In genomic region chr12:4486049-4486699, GRCh38 we compare ENCODE assay signal across 26 cellular contexts. TPM values are rescaled to one million over a fixed set of nuclear protein-coding genes. Genes with fewer than 3 reads are reported as not detected.
"Had no signal": no experiment of that assay in that cellular context is flagged by ENCODE, and none has a peak within 500 bp of the region (broad histone marks: within the 10 kb centered on the region; RNA-seq: fewer than 3 reads in every experiment).

No MANE protein-coding gene starts in this region.

- H3K4me3 Mint-ChIP-seq: endodermal cell; mesothelial cell of epicardium; naive B cell; nephron; stimulated activated memory B cell treated with anti-CD40 and anti-IgM and Interleukin-4, amounts not matched to agents 10 μg/mL and 1 μg/mL and 100 μg/mL, for 72 hours had no signal

- H3K36me3 ChIP-seq: prostate gland had no signal

- H3K9me3 ChIP-seq: gastrocnemius medialis, left lung, mucosa of descending colon, prostate gland, right atrium auricular region, spleen, thoracic aorta, transverse colon had no signal

- H3K9me3 Mint-ChIP-seq: naive B cell; stimulated activated memory B cell treated with anti-CD40 and anti-IgM and Interleukin-4, amounts not matched to agents 10 μg/mL and 1 μg/mL and 100 μg/mL, for 72 hours had no signal

- H3K27ac Mint-ChIP-seq: endodermal cell; mesothelial cell of epicardium; naive B cell; nephron; stimulated activated memory B cell treated with anti-CD40 and anti-IgM and Interleukin-4, amounts not matched to agents 10 μg/mL and 1 μg/mL and 100 μg/mL, for 72 hours had no signal

- H3K4me1 Mint-ChIP-seq: mesothelial cell of epicardium, nephron had no signal

- ATAC-seq: esophagus mucosa; gastrocnemius medialis; left lung; mucosa of descending colon; stimulated activated memory B cell treated with anti-CD40 and anti-IgM and Interleukin-4, amounts not matched to agents 10 μg/mL and 1 μg/mL and 100 μg/mL, for 72 hours; stimulated activated naive CD8-positive, alpha-beta T cell treated with anti-CD3 and anti-CD28 coated beads, Interleukin-15, Interleukin-2, amounts not matched to agents 100 U/mL and 50 U/mL, for 24 hours had no signal

- H3K27me3 Mint-ChIP-seq: naive B cell; stimulated activated memory B cell treated with anti-CD40 and anti-IgM and Interleukin-4, amounts not matched to agents 10 μg/mL and 1 μg/mL and 100 μg/mL, for 72 hours had no signal

- H3K4me3 ChIP-seq: gastrocnemius medialis, left lung, mucosa of descending colon, prostate gland, right atrium auricular region, skin epidermis, spleen, thoracic aorta, transverse colon had no signal

- H3K4me1 ChIP-seq: left lung, prostate gland, right atrium auricular region, spleen, transverse colon had no signal

- H3K27ac ChIP-seq: gastrocnemius medialis, left lung, prostate gland, right atrium auricular region, skin epidermis, spleen, thoracic aorta, transverse colon had no signal

- DNase-seq: effector CD8-positive, alpha-beta T cell; foreskin fibroblast; gastrocnemius medialis; kidney; left lung; mesenchymal stem cell; mucosa of descending colon; naive B cell; spleen; stimulated activated CD4-positive, alpha-beta T cell treated with anti-CD3 and anti-CD28 coated beads, Interleukin-4, amount 100 ng/mL, for 4 hours; stimulated activated naive CD8-positive, alpha-beta T cell treated with anti-CD3 and anti-CD28 coated beads, Interleukin-15, Interleukin-2, amounts not matched to agents 100 U/mL and 50 U/mL, for 24 hours; transverse colon had no signal

- H3K27me3 ChIP-seq: gastrocnemius medialis, left lung, right atrium auricular region, spleen, transverse colon had no signal

RNA-seq across cellular contexts. Expression of gene FGF6, which starts 40.6 kb away (rescaled TPM):
- total RNA-seq: endodermal cell, esophagus mucosa, glomerular endothelial cell, kidney, left lung, lower leg skin, lung microvascular endothelial cell, mesothelial cell of epicardium, mucosa of descending colon, osteocyte, prostate gland, right atrium auricular region, spleen, thoracic aorta, transverse colon, ureter had no signal
- polyA plus RNA-seq: spleen had no signal
